In genomic region chr5:170495796-170496195, GRCh38 we compare ENCODE assay signal across 23 cellular contexts. TPM values are rescaled to one million over a fixed set of nuclear protein-coding genes. Genes with fewer than 3 reads are reported as not detected.
DNase-seq lines count a peak whose midpoint lies in the region; ATAC-seq and TF ChIP-seq lines count a peak whose summit lies in the region.
"Had no signal": no experiment of that assay in that cellular context is flagged by ENCODE, and none has a peak within 500 bp of the region (broad histone marks: within the 10 kb centered on the region; RNA-seq: fewer than 3 reads in every experiment).

No MANE protein-coding gene starts in this region.

- DNase-seq in GM23338 (ENCODE audit: low spot score), result no peak
- DNase-seq in RWPE1 (ENCODE audit: low spot score), result peak; percentile 72
- peak; percentile 75 for DNase-seq in glomerular visceral epithelial cell (ENCODE audit: extremely low spot score)
- peak; percentile 63 for DNase-seq in nephron progenitor cell
- no peak for DNase-seq in vagina (ENCODE audit: extremely low spot score in 2 of 2)
- no peak for DNase-seq in stimulated activated CD4-positive, alpha-beta T cell treated with anti-CD3 and anti-CD28 coated beads, Interleukin-15, amount 100 ng/mL, for 24 hours
- no peak for DNase-seq in NCI-H2107 (lab: John Stamatoyannopoulos, UW)
- DNase-seq: 8988T; C1 segment of cervical spinal cord; Calu3; CD8-positive, alpha-beta T cell; DMS153; GM23248; HCEC 1CT; NCI-H1105; NCI-H146; NCI-H2029; NCI-H226; NCI-H524; NCI-H774; NK-92 treated with Interleukin-12 subunit alpha and Interleukin-12 subunit beta, amount 100 ng/mL, for 24 hours; SJCRH30 had no signal

- H3K36me3 Mint-ChIP-seq in GM23338 (ENCODE audit: low read depth) (no peaks in the 10 kb centered on the region), nephron progenitor cell (ENCODE audit: low read depth) (no peaks in the 10 kb centered on the region)
- H3K36me3 Mint-ChIP-seq: CD8-positive, alpha-beta T cell had no signal

- H3K27ac Mint-ChIP-seq in GM23338 (no peak overlapping the region), nephron progenitor cell (peak overlapping the region; percentile 9)
- H3K27ac Mint-ChIP-seq: CD8-positive, alpha-beta T cell had no signal

- H3K4me3 Mint-ChIP-seq in GM23338 (no peak overlapping the region), nephron progenitor cell (peak overlapping the region; percentile 33)
- H3K4me3 Mint-ChIP-seq: CD8-positive, alpha-beta T cell had no signal

- H3K36me3 ChIP-seq in GM23338 (ENCODE audit: insufficient read depth) (no peaks in the 10 kb centered on the region), vagina (no peaks in the 10 kb centered on the region)
- H3K36me3 ChIP-seq: SJCRH30 had no signal

- H3K27me3 ChIP-seq in GM23338 (ENCODE audit: insufficient read depth) (no peaks in the 10 kb centered on the region), vagina (no peaks in the 10 kb centered on the region)
- H3K27me3 ChIP-seq: SJCRH30 had no signal

- intact Hi-C loops in vagina (cut with DNase I), result no loop called here

- POLR2A ChIA-PET in RWPE1 (lab: Yijun Ruan, JAX; ENCODE audit: low non-redundant PET), result no interaction called here

- TF ChIP-seq POLR2A in vagina (IDR thresholded peaks at IDR 0.05), result no peak

- H3K4me3 ChIP-seq in GM23338, result no peak overlapping the region
- no peak overlapping the region for H3K4me3 ChIP-seq in vagina
- H3K4me3 ChIP-seq: GM23248, SJCRH30 had no signal

- H3K4me1 ChIP-seq in GM23338 (ENCODE audit: insufficient read depth), result 0 out of 2 replicates have a peak, but pooled peaks cover 3% of the 10 kb centered on the region
- no peaks in the 10 kb centered on the region for H3K4me1 ChIP-seq in vagina

- H3K9me3 Mint-ChIP-seq in GM23338 (no peaks in the 10 kb centered on the region; the same call in 2 of the 3 replicates), nephron progenitor cell (no peaks in the 10 kb centered on the region)
- H3K9me3 Mint-ChIP-seq: CD8-positive, alpha-beta T cell had no signal

- ATAC-seq in GM23338, result no peak
- ATAC-seq: CD8-positive, alpha-beta T cell had no signal

- H3F3A ChIP-seq in GM23338 (replicated peaks; ENCODE audit: low read depth), result no peaks in the 10 kb centered on the region

- H3K27me3 Mint-ChIP-seq in GM23338 (ENCODE audit: insufficient read depth, low read depth, poor library complexity) (peaks cover 3% of the 10 kb centered on the region), nephron progenitor cell (ENCODE audit: low read depth, poor library complexity) (peaks cover 33% of the 10 kb centered on the region)

- TF ChIP-seq CTCF in GM23338 (conservative IDR thresholded peaks at IDR 0.05; ENCODE audit: low read depth in 2 of 2) (no peak), RWPE1 (conservative IDR thresholded peaks at IDR 0.05; ENCODE audit: low read depth) (no peak), nephron progenitor cell (IDR thresholded peaks at IDR 0.05) (no peak), vagina (IDR thresholded peaks at IDR 0.05) (no peak)

- H3K27ac ChIP-seq in GM23338 (ENCODE audit: low read depth) (no peak overlapping the region), RWPE1 (peak overlapping the region; percentile 47), vagina (no peak overlapping the region)
- H3K27ac ChIP-seq: GM23248, KMS-11, SJCRH30 had no signal

- H3K4me1 Mint-ChIP-seq in GM23338 (peaks cover 23% of the 10 kb centered on the region), nephron progenitor cell (peaks cover 70% of the 10 kb centered on the region)

- H3K4me2 ChIP-seq in GM23338, result no peak overlapping the region
- H3K4me2 ChIP-seq: KMS-11 had no signal

- no peaks in the 10 kb centered on the region for H3K9me3 ChIP-seq in vagina
- H3K9me3 ChIP-seq: SJCRH30 had no signal

- H4K20me1 ChIP-seq in GM23338 (replicated peaks; ENCODE audit: insufficient read depth), result no peaks in the 10 kb centered on the region

- H2AFZ ChIP-seq in GM23338, result peak overlapping the region; percentile 43; the same call in 1 of the 2 replicates
- H2AFZ ChIP-seq: GM23248 had no signal

- no peaks in the 10 kb centered on the region; the same call in 1 of the 2 replicates for H3K9me2 ChIP-seq in GM23338 (ENCODE audit: insufficient read depth)

- CTCF ChIA-PET in RWPE1 (lab: Yijun Ruan, JAX), result interaction anchor here (0.6 to 1.4 kb wide), 3 partner anchors 138 to 179 kb away, joined by 3 to 7 read pairs (median 3); no protein-coding TSS in a partner anchor

- H3K79me2 ChIP-seq in GM23338 (replicated peaks; ENCODE audit: insufficient read depth), result no peaks in the 10 kb centered on the region

TF ChIP-seq in GM23338, 12 proteins besides CTCF, POLR2A, EP300 and RAD21 (continues in another document):
- no peak for TF ChIP-seq EZH2 (IDR thresholded peaks at IDR 0.05; ENCODE audit: low read depth, unreplicated experiment)
- no peak for TF ChIP-seq ZNF331 (CRISPR knock-in tag; IDR thresholded peaks at IDR 0.05; ENCODE audit: low read depth)
- TF ChIP-seq REST (IDR thresholded peaks at IDR 0.05; ENCODE audit: unreplicated experiment), result no peak
- no peak for TF ChIP-seq JUNB (IDR thresholded peaks at IDR 0.05; ENCODE audit: unreplicated experiment)
- TF ChIP-seq ETS1 (IDR thresholded peaks at IDR 0.05), result no peak

RNA-seq across cellular contexts. Expression of gene KCNIP1, which starts 8.0 kb away (rescaled TPM):
- 0.31 and 3.0 TPM in 2 replicates for total RNA-seq in GM23338 (2014; rRNA removed; shearing (Covaris generic))
- polyA plus RNA-seq in GM23338 (2016; fragmentation: Nextera tagmentation; extraction: Ambion mirVana), result 0.42 and 0.87 TPM in 2 replicates
- total RNA-seq in vagina, result not detected
- total RNA-seq: Calu3; CD8-positive, alpha-beta T cell; GM23248 had no signal
- polyA plus RNA-seq: GM23248 had no signal

Comparison
In these comparisons a context has a peak if more than half of its experiments do, and no peak if none do; other contexts are left out.
1. DNase-seq: peak in RWPE1 (single experiment), glomerular visceral epithelial cell (single experiment) and nephron progenitor cell (single experiment); none in GM23338 (single experiment), vagina (0 of 2), stimulated activated CD4-positive, alpha-beta T cell treated with anti-CD3 and anti-CD28 coated beads, Interleukin-15, amount 100 ng/mL, for 24 hours (single experiment) and NCI-H2107 (single experiment).